In genomic region chr7:44439933-44440332, GRCh38 we compare ENCODE assay signal across 12 cellular contexts. TPM values are rescaled to one million over a fixed set of nuclear protein-coding genes. Genes with fewer than 3 reads are reported as not detected.
A peak's percentile ranks its signal among the peaks of the same experiment; 100 is the strongest.
DNase-seq lines count a peak whose midpoint lies in the region; ATAC-seq lines count a peak whose summit lies in the region.
"Had no signal": no experiment of that assay in that cellular context is flagged by ENCODE, and none has a peak within 500 bp of the region (broad histone marks: within the 10 kb centered on the region; RNA-seq: fewer than 3 reads in every experiment).

No MANE protein-coding gene starts in this region.

- no peak for ATAC-seq in stimulated activated naive CD8-positive, alpha-beta T cell treated with anti-CD3 and anti-CD28 coated beads, Interleukin-15, amount 100 ng/mL, for 72 hours
- ATAC-seq in activated T-helper 17 cell treated with anti-CD3 and anti-CD28 coated beads, Interleukin-2, amount 50 U/mL, for 72 hours (replicated peaks): no peak
- ATAC-seq: A549 had no signal

- no peaks in the 10 kb centered on the region for H3K9me3 Mint-ChIP-seq in stimulated activated naive CD8-positive, alpha-beta T cell treated with anti-CD3 and anti-CD28 coated beads, Interleukin-15, Interleukin-2, amounts not matched to agents 100 ng/mL and 50 ng/mL, for 24 hours
- H3K9me3 Mint-ChIP-seq in stimulated activated naive CD8-positive, alpha-beta T cell treated with anti-CD3 and anti-CD28 coated beads, Interleukin-15, amount 100 ng/mL, for 72 hours: peaks cover 0 to under 1% of the 10 kb centered on the region in 2 donors
- no peaks in the 10 kb centered on the region for H3K9me3 Mint-ChIP-seq in activated T-helper 17 cell treated with anti-CD3 and anti-CD28 coated beads, Interleukin-2, amount 50 U/mL, for 72 hours
- H3K9me3 Mint-ChIP-seq: CD14-positive monocyte had no signal

- peaks cover 36% of the 10 kb centered on the region for H3K36me3 Mint-ChIP-seq in stimulated activated naive CD8-positive, alpha-beta T cell treated with anti-CD3 and anti-CD28 coated beads, Interleukin-15, Interleukin-2, amounts not matched to agents 100 ng/mL and 50 ng/mL, for 24 hours (ENCODE audit: low read depth)
- H3K36me3 Mint-ChIP-seq in activated T-helper 17 cell treated with anti-CD3 and anti-CD28 coated beads, Interleukin-2, amount 50 U/mL, for 72 hours (ENCODE audit: low read depth): peaks cover 45% of the 10 kb centered on the region

- no peak for DNase-seq in stimulated activated naive CD8-positive, alpha-beta T cell treated with anti-CD3 and anti-CD28 coated beads, Interleukin-15, amount 100 ng/mL, for 72 hours
- DNase-seq in EH (ENCODE audit: low read depth): peak; percentile 17
- no peak for DNase-seq in NCI-H1436 treated with DMSO at 0.1 percent for 48 hours (lab: John Stamatoyannopoulos, UW)
- DNase-seq in stimulated activated CD4-positive, alpha-beta T cell treated with anti-CD3 and anti-CD28 coated beads, Interleukin-2, amount 100 ng/mL, for 48 hours: no peak
- no peak for DNase-seq in NCI-H1417 (lab: John Stamatoyannopoulos, UW)
- DNase-seq: DMS79, EL, KBM-7 had no signal

- H3K4me3 Mint-ChIP-seq in stimulated activated naive CD8-positive, alpha-beta T cell treated with anti-CD3 and anti-CD28 coated beads, Interleukin-15, Interleukin-2, amounts not matched to agents 100 ng/mL and 50 ng/mL, for 24 hours: no peak overlapping the region
- H3K4me3 Mint-ChIP-seq in stimulated activated naive CD8-positive, alpha-beta T cell treated with anti-CD3 and anti-CD28 coated beads, Interleukin-15, amount 100 ng/mL, for 72 hours: no peak overlapping the region
- H3K4me3 Mint-ChIP-seq in activated T-helper 17 cell treated with anti-CD3 and anti-CD28 coated beads, Interleukin-2, amount 50 U/mL, for 72 hours: no peak overlapping the region
- H3K4me3 Mint-ChIP-seq: CD14-positive monocyte had no signal

- H3K27me3 Mint-ChIP-seq in stimulated activated naive CD8-positive, alpha-beta T cell treated with anti-CD3 and anti-CD28 coated beads, Interleukin-15, Interleukin-2, amounts not matched to agents 100 ng/mL and 50 ng/mL, for 24 hours: no peaks in the 10 kb centered on the region
- no peaks in the 10 kb centered on the region for H3K27me3 Mint-ChIP-seq in stimulated activated naive CD8-positive, alpha-beta T cell treated with anti-CD3 and anti-CD28 coated beads, Interleukin-15, amount 100 ng/mL, for 72 hours
- H3K27me3 Mint-ChIP-seq in activated T-helper 17 cell treated with anti-CD3 and anti-CD28 coated beads, Interleukin-2, amount 50 U/mL, for 72 hours: no peaks in the 10 kb centered on the region

- peak overlapping the region; percentile 24 for H3K27ac Mint-ChIP-seq in stimulated activated naive CD8-positive, alpha-beta T cell treated with anti-CD3 and anti-CD28 coated beads, Interleukin-15, Interleukin-2, amounts not matched to agents 100 ng/mL and 50 ng/mL, for 24 hours
- H3K27ac Mint-ChIP-seq in stimulated activated naive CD8-positive, alpha-beta T cell treated with anti-CD3 and anti-CD28 coated beads, Interleukin-15, amount 100 ng/mL, for 72 hours: no peak overlapping the region
- H3K27ac Mint-ChIP-seq in activated T-helper 17 cell treated with anti-CD3 and anti-CD28 coated beads, Interleukin-2, amount 50 U/mL, for 72 hours: peak overlapping the region; percentile 61
- H3K27ac Mint-ChIP-seq: CD14-positive monocyte had no signal

- peaks cover 50% of the 10 kb centered on the region for H3K4me1 Mint-ChIP-seq in stimulated activated naive CD8-positive, alpha-beta T cell treated with anti-CD3 and anti-CD28 coated beads, Interleukin-15, Interleukin-2, amounts not matched to agents 100 ng/mL and 50 ng/mL, for 24 hours (ENCODE audit: low read depth)
- H3K4me1 Mint-ChIP-seq in stimulated activated naive CD8-positive, alpha-beta T cell treated with anti-CD3 and anti-CD28 coated beads, Interleukin-15, amount 100 ng/mL, for 72 hours: peaks cover 56% of the 10 kb centered on the region
- H3K4me1 Mint-ChIP-seq in activated T-helper 17 cell treated with anti-CD3 and anti-CD28 coated beads, Interleukin-2, amount 50 U/mL, for 72 hours: peaks cover 42% of the 10 kb centered on the region
- H3K4me1 Mint-ChIP-seq: CD14-positive monocyte had no signal

RNA-seq across cellular contexts. Expression of gene NUDCD3, which starts 50.5 kb away (rescaled TPM):
- total RNA-seq in activated T-helper 17 cell treated with anti-CD3 and anti-CD28 coated beads, Interleukin-2, amount 50 U/mL, for 72 hours: 100 to 1,000 TPM in 1 of 2 donors, 10 to 100 TPM in 1; 96.4 to 101 TPM

Comparison
In these comparisons a context has a peak if more than half of its experiments do, and no peak if none do; other contexts are left out.
1. H3K27ac Mint-ChIP-seq: peak in stimulated activated naive CD8-positive, alpha-beta T cell treated with anti-CD3 and anti-CD28 coated beads, Interleukin-15, Interleukin-2, amounts not matched to agents 100 ng/mL and 50 ng/mL, for 24 hours (single experiment) and activated T-helper 17 cell treated with anti-CD3 and anti-CD28 coated beads, Interleukin-2, amount 50 U/mL, for 72 hours (single experiment); none in stimulated activated naive CD8-positive, alpha-beta T cell treated with anti-CD3 and anti-CD28 coated beads, Interleukin-15, amount 100 ng/mL, for 72 hours (0 of 2).